ENCODE assay signal across 7 cellular contexts in genomic region chr13:49066856-49067255, GRCh38.
"Had no signal": no experiment of that assay in that cellular context is flagged by ENCODE, and none has a peak within 500 bp of the region (broad histone marks: within the 10 kb centered on the region; RNA-seq: fewer than 3 reads in every experiment).

No MANE protein-coding gene starts in this region.

- ATAC-seq: GM12878 had no signal

- H3K4me3 ChIP-seq: GM12878 had no signal

- DNase-seq: GDM1, GF-D8 had no signal

- FAIRE-seq: G401.6, GM12878, GM12892, GM18507, GM19239 had no signal
